ENCODE assay signal across 1 cellular context in the genomic region with DNA sequence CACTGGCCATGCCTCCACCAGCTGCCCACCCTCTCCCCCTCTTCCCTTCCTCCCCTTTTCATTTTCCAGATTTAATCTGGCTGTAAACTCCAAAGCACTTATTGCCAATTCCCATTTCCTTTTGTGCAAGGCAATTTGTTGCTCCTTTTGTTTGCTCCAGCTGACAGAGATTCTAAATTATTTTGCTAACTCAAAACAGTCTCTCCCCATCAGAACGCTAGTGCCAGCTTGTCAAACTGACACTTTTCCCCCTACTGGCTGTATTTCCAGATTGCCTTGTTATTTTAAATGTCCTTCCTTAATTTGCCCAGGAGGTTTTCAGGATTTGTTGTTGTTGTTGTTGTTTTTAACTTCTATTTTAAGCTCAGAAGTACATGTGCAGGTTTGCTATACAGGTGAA.
TF ChIP-seq lines count a peak whose summit lies in the region.

No MANE protein-coding gene starts in this region.

TF ChIP-seq in GM23338, 12 proteins besides CTCF, POLR2A, EP300 and RAD21 (continued from another document):
- TF ChIP-seq, protein P1, sequence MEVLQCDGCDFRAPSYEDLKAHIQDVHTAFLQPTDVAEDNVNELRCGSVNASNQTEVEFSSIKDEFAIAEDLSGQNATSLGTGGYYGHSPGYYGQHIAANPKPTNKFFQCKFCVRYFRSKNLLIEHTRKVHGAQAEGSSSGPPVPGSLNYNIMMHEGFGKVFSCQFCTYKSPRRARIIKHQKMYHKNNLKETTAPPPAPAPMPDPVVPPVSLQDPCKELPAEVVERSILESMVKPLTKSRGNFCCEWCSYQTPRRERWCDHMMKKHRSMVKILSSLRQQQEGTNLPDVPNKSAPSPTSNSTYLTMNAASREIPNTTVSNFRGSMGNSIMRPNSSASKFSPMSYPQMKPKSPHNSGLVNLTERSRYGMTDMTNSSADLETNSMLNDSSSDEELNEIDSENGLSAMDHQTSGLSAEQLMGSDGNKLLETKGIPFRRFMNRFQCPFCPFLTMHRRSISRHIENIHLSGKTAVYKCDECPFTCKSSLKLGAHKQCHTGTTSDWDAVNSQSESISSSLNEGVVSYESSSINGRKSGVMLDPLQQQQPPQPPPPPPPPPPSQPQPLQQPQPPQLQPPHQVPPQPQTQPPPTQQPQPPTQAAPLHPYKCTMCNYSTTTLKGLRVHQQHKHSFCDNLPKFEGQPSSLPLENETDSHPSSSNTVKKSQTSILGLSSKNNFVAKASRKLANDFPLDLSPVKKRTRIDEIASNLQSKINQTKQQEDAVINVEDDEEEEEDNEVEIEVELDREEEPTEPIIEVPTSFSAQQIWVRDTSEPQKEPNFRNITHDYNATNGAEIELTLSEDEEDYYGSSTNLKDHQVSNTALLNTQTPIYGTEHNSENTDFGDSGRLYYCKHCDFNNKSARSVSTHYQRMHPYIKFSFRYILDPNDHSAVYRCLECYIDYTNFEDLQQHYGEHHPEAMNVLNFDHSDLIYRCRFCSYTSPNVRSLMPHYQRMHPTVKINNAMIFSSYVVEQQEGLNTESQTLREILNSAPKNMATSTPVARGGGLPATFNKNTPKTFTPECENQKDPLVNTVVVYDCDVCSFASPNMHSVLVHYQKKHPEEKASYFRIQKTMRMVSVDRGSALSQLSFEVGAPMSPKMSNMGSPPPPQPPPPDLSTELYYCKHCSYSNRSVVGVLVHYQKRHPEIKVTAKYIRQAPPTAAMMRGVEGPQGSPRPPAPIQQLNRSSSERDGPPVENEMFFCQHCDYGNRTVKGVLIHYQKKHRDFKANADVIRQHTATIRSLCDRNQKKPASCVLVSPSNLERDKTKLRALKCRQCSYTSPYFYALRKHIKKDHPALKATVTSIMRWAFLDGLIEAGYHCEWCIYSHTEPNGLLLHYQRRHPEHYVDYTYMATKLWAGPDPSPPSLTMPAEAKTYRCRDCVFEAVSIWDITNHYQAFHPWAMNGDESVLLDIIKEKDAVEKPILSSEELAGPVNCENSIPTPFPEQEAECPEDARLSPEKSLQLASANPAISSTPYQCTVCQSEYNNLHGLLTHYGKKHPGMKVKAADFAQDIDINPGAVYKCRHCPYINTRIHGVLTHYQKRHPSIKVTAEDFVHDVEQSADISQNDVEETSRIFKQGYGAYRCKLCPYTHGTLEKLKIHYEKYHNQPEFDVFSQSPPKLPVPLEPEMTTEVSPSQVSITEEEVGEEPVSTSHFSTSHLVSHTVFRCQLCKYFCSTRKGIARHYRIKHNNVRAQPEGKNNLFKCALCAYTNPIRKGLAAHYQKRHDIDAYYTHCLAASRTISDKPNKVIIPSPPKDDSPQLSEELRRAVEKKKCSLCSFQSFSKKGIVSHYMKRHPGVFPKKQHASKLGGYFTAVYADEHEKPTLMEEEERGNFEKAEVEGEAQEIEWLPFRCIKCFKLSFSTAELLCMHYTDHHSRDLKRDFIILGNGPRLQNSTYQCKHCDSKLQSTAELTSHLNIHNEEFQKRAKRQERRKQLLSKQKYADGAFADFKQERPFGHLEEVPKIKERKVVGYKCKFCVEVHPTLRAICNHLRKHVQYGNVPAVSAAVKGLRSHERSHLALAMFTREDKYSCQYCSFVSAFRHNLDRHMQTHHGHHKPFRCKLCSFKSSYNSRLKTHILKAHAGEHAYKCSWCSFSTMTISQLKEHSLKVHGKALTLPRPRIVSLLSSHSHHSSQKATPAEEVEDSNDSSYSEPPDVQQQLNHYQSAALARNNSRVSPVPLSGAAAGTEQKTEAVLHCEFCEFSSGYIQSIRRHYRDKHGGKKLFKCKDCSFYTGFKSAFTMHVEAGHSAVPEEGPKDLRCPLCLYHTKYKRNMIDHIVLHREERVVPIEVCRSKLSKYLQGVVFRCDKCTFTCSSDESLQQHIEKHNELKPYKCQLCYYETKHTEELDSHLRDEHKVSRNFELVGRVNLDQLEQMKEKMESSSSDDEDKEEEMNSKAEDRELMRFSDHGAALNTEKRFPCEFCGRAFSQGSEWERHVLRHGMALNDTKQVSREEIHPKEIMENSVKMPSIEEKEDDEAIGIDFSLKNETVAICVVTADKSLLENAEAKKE (CRISPR knock-in tag; IDR thresholded peaks at IDR 0.05), result no peak
- TF ChIP-seq NANOG (IDR thresholded peaks at IDR 0.05; ENCODE audit: borderline replicate concordance) (no peak), ZNF114 (CRISPR knock-in tag; IDR thresholded peaks at IDR 0.05) (no peak), STAT1 (IDR thresholded peaks at IDR 0.05; ENCODE audit: unreplicated experiment) (no peak), ZNF331 (CRISPR knock-in tag; IDR thresholded peaks at IDR 0.05; ENCODE audit: low read depth) (no peak), POLR2AphosphoS5 (IDR thresholded peaks at IDR 0.05; ENCODE audit: low read depth) (no peak), EZH2 (IDR thresholded peaks at IDR 0.05; ENCODE audit: low read depth, unreplicated experiment) (no peak), EZH2phosphoT487 (IDR thresholded peaks at IDR 0.05; ENCODE audit: unreplicated experiment) (no peak)
- TF ChIP-seq, protein P2, sequence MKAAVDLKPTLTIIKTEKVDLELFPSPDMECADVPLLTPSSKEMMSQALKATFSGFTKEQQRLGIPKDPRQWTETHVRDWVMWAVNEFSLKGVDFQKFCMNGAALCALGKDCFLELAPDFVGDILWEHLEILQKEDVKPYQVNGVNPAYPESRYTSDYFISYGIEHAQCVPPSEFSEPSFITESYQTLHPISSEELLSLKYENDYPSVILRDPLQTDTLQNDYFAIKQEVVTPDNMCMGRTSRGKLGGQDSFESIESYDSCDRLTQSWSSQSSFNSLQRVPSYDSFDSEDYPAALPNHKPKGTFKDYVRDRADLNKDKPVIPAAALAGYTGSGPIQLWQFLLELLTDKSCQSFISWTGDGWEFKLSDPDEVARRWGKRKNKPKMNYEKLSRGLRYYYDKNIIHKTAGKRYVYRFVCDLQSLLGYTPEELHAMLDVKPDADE (IDR thresholded peaks at IDR 0.05), result no peak
